ENCODE assay signal across 7 cellular contexts in genomic region chr2:169767243-169767888, GRCh38. TPM values are rescaled to one million over a fixed set of nuclear protein-coding genes. Genes with fewer than 3 reads are reported as not detected.
A peak's percentile ranks its signal among the peaks of the same experiment; 100 is the strongest.
DNase-seq lines count a peak whose midpoint lies in the region; ATAC-seq and TF ChIP-seq lines count a peak whose summit lies in the region.

No MANE protein-coding gene starts in this region.

- no peaks in the 10 kb centered on the region for H3K9me3 ChIP-seq in Karpas-422 (ENCODE audit: low read length)

- peak; percentile 90 for ATAC-seq in left lobe of liver
- no peak for ATAC-seq in GM21381 (IDR thresholded peaks at IDR 0.05; ENCODE audit: unreplicated experiment)

- peak; percentile 72 for DNase-seq in GM03348 (ENCODE audit: low spot score)
- DNase-seq in Karpas-422 = peak; percentile 85
- peak; percentile 37 for DNase-seq in central memory CD4-positive, alpha-beta T cell
- DNase-seq in left lobe of liver (ENCODE audit: low spot score) = peak; percentile 57
- peak; percentile 18 to 27 (median 20) for DNase-seq in stimulated activated CD4-positive, alpha-beta T cell treated with anti-CD3 and anti-CD28 coated beads, TNF-alpha, amount 100 ng/mL, for 4 hours (ENCODE audit: low read depth in 3 of 3)

- no peaks in the 10 kb centered on the region for H3K79me2 ChIP-seq in Karpas-422 (ENCODE audit: low read length)

- H3K27ac ChIP-seq in Karpas-422 (ENCODE audit: low read length) = no peak overlapping the region

- H3K4me2 ChIP-seq in Karpas-422 (ENCODE audit: low read depth, low read length, poor library complexity, severe bottlenecking) = no peak overlapping the region

- peak; percentile 44 for TF ChIP-seq CTCF in WI38 (IDR thresholded peaks at IDR 0.05; ENCODE audit: low read depth, low read length)

- H3K27me3 ChIP-seq in Karpas-422 (ENCODE audit: low read length) = no peaks in the 10 kb centered on the region

- H3K36me3 ChIP-seq in Karpas-422 (ENCODE audit: insufficient read depth, low read length) = no peaks in the 10 kb centered on the region

- H3K4me3 ChIP-seq in Karpas-422 (ENCODE audit: low read length) (no peak overlapping the region), WI38 (ENCODE audit: low read depth, low read length) (no peak overlapping the region)

- no peaks in the 10 kb centered on the region for H3K9me2 ChIP-seq in Karpas-422 (replicated peaks; ENCODE audit: insufficient read depth, low read length)

- H4K20me1 ChIP-seq in Karpas-422 (ENCODE audit: insufficient read depth, low read depth, low read length) = no peaks in the 10 kb centered on the region

- no peaks in the 10 kb centered on the region for H3K4me1 ChIP-seq in Karpas-422 (ENCODE audit: low read length)

- no peak overlapping the region for H3K9ac ChIP-seq in Karpas-422 (ENCODE audit: low read length)

- no peak overlapping the region for H2AFZ ChIP-seq in Karpas-422 (ENCODE audit: low read length)

RNA-seq across cellular contexts. Expression of gene SSB, which starts 31.3 kb away (rescaled TPM):
- total RNA-seq in Karpas-422 (2014; rRNA removed; shearing (Covaris generic); ENCODE audit: low replicate concordance) = 129 and 160 TPM in 2 replicates
- total RNA-seq in left lobe of liver = 21.4 TPM

RNA-seq across cellular contexts. Expression of gene KLHL23, which starts 33.7 kb away (rescaled TPM):
- 24.5 and 30.7 TPM in 2 replicates for total RNA-seq in Karpas-422 (2014; rRNA removed; shearing (Covaris generic); ENCODE audit: low replicate concordance)
- 6.5 TPM for total RNA-seq in left lobe of liver

RNA-seq across cellular contexts. Expression of gene METTL5, which starts 57.3 kb away (rescaled TPM):
- total RNA-seq in Karpas-422 (2014; rRNA removed; shearing (Covaris generic); ENCODE audit: low replicate concordance) = 100 and 105 TPM in 2 replicates
- 15.2 TPM for total RNA-seq in left lobe of liver

RNA-seq across cellular contexts. Expression of gene UBR3, which starts 59.9 kb away (rescaled TPM):
- total RNA-seq in Karpas-422 (2014; rRNA removed; shearing (Covaris generic); ENCODE audit: low replicate concordance) = 26.7 and 50.8 TPM in 2 replicates
- 27.6 TPM for total RNA-seq in left lobe of liver

Comparison
In these comparisons a context has a peak if more than half of its experiments do, and no peak if none do; other contexts are left out.
1. DNase-seq: peak in every context shown above with its lines; median percentile 85 in Karpas-422; 72 in GM03348; 57 in left lobe of liver; 37 in central memory CD4-positive, alpha-beta T cell; 20 in stimulated activated CD4-positive, alpha-beta T cell treated with anti-CD3 and anti-CD28 coated beads, TNF-alpha, amount 100 ng/mL, for 4 hours.